Comparison of ENCODE assay signal across 30 cellular contexts in genomic region chr14:56760164-56760914, GRCh38. TPM values are rescaled to one million over a fixed set of nuclear protein-coding genes. Genes with fewer than 3 reads are reported as not detected.
DNase-seq lines count a peak whose midpoint lies in the region; ATAC-seq and TF ChIP-seq lines count a peak whose summit lies in the region.
"Had no signal": no experiment of that assay in that cellular context is flagged by ENCODE, and none has a peak within 500 bp of the region (broad histone marks: within the 10 kb centered on the region; RNA-seq: fewer than 3 reads in every experiment).

No MANE protein-coding gene starts in this region.

- no peak for TF ChIP-seq POLR2A in NB4 (IDR thresholded peaks at IDR 0.05; ENCODE audit: extremely low read depth, insufficient read length)

- H3K27me3 Mint-ChIP-seq in glutamatergic neuron (ENCODE audit: unreplicated experiment) = no peaks in the 10 kb centered on the region
- peaks cover 22% of the 10 kb centered on the region for H3K27me3 Mint-ChIP-seq in mesothelial cell of epicardium (ENCODE audit: low read depth)

- no peaks in the 10 kb centered on the region for H3K36me3 Mint-ChIP-seq in glutamatergic neuron (ENCODE audit: unreplicated experiment)
- H3K36me3 Mint-ChIP-seq in mesothelial cell of epicardium = no peaks in the 10 kb centered on the region
- H3K36me3 Mint-ChIP-seq: activated naive CD8-positive, alpha-beta T cell treated with anti-CD3 and anti-CD28 coated beads, Interleukin-2, amount 10 ng/mL, durations not matched to agents 7 days and 5 days had no signal

- TF ChIP-seq CTCF in NB4 (IDR thresholded peaks at IDR 0.05; ENCODE audit: low read depth, low read length) = no peak
- TF ChIP-seq CTCF in glutamatergic neuron (IDR thresholded peaks at IDR 0.05; ENCODE audit: partially characterized antibody, unreplicated experiment) = no peak
- no peak for TF ChIP-seq CTCF in mesothelial cell of epicardium (IDR thresholded peaks at IDR 0.05; ENCODE audit: unreplicated experiment)

- H3K9me3 Mint-ChIP-seq in glutamatergic neuron (ENCODE audit: unreplicated experiment) (no peaks in the 10 kb centered on the region), mesothelial cell of epicardium (no peaks in the 10 kb centered on the region)
- H3K9me3 Mint-ChIP-seq: activated naive CD8-positive, alpha-beta T cell treated with anti-CD3 and anti-CD28 coated beads, Interleukin-2, amount 10 ng/mL, durations not matched to agents 7 days and 5 days; central memory CD8-positive, alpha-beta T cell had no signal

- H3K27ac Mint-ChIP-seq in glutamatergic neuron (ENCODE audit: unreplicated experiment) (peak overlapping the region; percentile 26), mesothelial cell of epicardium (no peak overlapping the region)
- H3K27ac Mint-ChIP-seq: activated CD8-positive, alpha-beta T cell treated with anti-CD3 and anti-CD28 coated beads, Interleukin-2, amount 10 ng/mL, durations not matched to agents 7 days and 5 days; activated naive CD8-positive, alpha-beta T cell treated with anti-CD3 and anti-CD28 coated beads, Interleukin-2, amount 10 ng/mL, durations not matched to agents 7 days and 5 days; T-helper 17 cell had no signal

- H3K4me3 ChIP-seq in NB4 (ENCODE audit: low read depth, low read length) = no peak overlapping the region
- H3K4me3 ChIP-seq: right lobe of liver, upper lobe of left lung had no signal

- no peak overlapping the region for H3K4me3 Mint-ChIP-seq in glutamatergic neuron (ENCODE audit: unreplicated experiment)
- H3K4me3 Mint-ChIP-seq in mesothelial cell of epicardium = no peak overlapping the region
- H3K4me3 Mint-ChIP-seq: activated CD8-positive, alpha-beta T cell treated with anti-CD3 and anti-CD28 coated beads, Interleukin-2, amount 10 ng/mL, durations not matched to agents 7 days and 5 days; activated naive CD8-positive, alpha-beta T cell treated with anti-CD3 and anti-CD28 coated beads, Interleukin-2, amount 10 ng/mL, durations not matched to agents 7 days and 5 days; central memory CD8-positive, alpha-beta T cell; T-helper 17 cell had no signal

- peaks cover 9% of the 10 kb centered on the region for H3K4me1 Mint-ChIP-seq in glutamatergic neuron (ENCODE audit: low read depth, unreplicated experiment)
- no peaks in the 10 kb centered on the region for H3K4me1 Mint-ChIP-seq in mesothelial cell of epicardium
- H3K4me1 Mint-ChIP-seq: activated naive CD8-positive, alpha-beta T cell treated with anti-CD3 and anti-CD28 coated beads, Interleukin-2, amount 10 ng/mL, durations not matched to agents 7 days and 5 days; central memory CD8-positive, alpha-beta T cell; T-helper 17 cell had no signal

- ATAC-seq in HG02840 (IDR thresholded peaks at IDR 0.05; ENCODE audit: low FRiP score, unreplicated experiment) = no peak
- ATAC-seq in GM18858 (IDR thresholded peaks at IDR 0.05; ENCODE audit: unreplicated experiment) = no peak
- ATAC-seq: activated CD8-positive, alpha-beta T cell treated with anti-CD3 and anti-CD28 coated beads, Interleukin-2, amount 10 ng/mL, durations not matched to agents 7 days and 5 days; left ventricle myocardium superior; right lobe of liver; T-helper 17 cell had no signal

- DNase-seq in NCI-H524 (lab: John Stamatoyannopoulos, UW) = peak; percentile 40 to 60
- no peak for DNase-seq in NCI-H524 treated with DMSO at 0.1 percent for 48 hours (lab: John Stamatoyannopoulos, UW)
- peak; percentile 11 for DNase-seq in NB4 (ENCODE audit: low read depth)
- peak; percentile 19 for DNase-seq in NOMO-1 treated with dmso at 0.1 percent for 144 hours (lab: John Stamatoyannopoulos, UW; ENCODE audit: unreplicated experiment)
- DNase-seq in glutamatergic neuron = no peak
- DNase-seq in mesothelial cell of epicardium (ENCODE audit: low spot score in 2 of 2, unreplicated experiment in 2 of 2) = no peak
- DNase-seq: ACHN; activated CD4-positive, alpha-beta T cell treated with anti-CD3 and anti-CD28 coated beads for 1 hour; activated CD8-positive, alpha-beta T cell treated with anti-CD3 and anti-CD28 coated beads, Interleukin-2, amount 10 ng/mL, durations not matched to agents 7 days and 5 days; activated naive CD8-positive, alpha-beta T cell treated with anti-CD3 and anti-CD28 coated beads, Interleukin-2, amount 10 ng/mL, durations not matched to agents 7 days and 5 days; BE2C; DMS79; GF-D8; Karpas-422; left ventricle myocardium superior; NCI-H1092; NCI-H2029 treated with DMSO at 0.1 percent for 48 hours; NCI-H526; right lobe of liver; SK-N-SH; stimulated activated CD4-positive, alpha-beta T cell treated with anti-CD3 and anti-CD28 coated beads, Interleukin-2, amount 100 ng/mL, for 48 hours; T-helper 17 cell had no signal

RNA-seq across cellular contexts. Expression of gene OTX2, which starts 49.9 kb away (rescaled TPM):
- total RNA-seq in glutamatergic neuron (ENCODE audit: unreplicated experiment) (18.8 TPM), mesothelial cell of epicardium (0.27 TPM in 1 of 3 replicates, not detected in the others)
- total RNA-seq: activated CD8-positive, alpha-beta T cell treated with anti-CD3 and anti-CD28 coated beads, Interleukin-2, amount 10 ng/mL, durations not matched to agents 7 days and 5 days; activated naive CD8-positive, alpha-beta T cell treated with anti-CD3 and anti-CD28 coated beads, Interleukin-2, amount 10 ng/mL, durations not matched to agents 7 days and 5 days; dermis microvascular lymphatic vessel endothelial cell; left ventricle myocardium superior; mesenteric fat pad; OCI-LY7; posterior vena cava; right lobe of liver; T-helper 17 cell; upper lobe of left lung had no signal

Comparison
In these comparisons a context has a peak if more than half of its experiments do, and no peak if none do; other contexts are left out.
1. DNase-seq: peak in NCI-H524 (2 of 2), NB4 (single experiment) and NOMO-1 treated with dmso at 0.1 percent for 144 hours (single experiment); none in NCI-H524 treated with DMSO at 0.1 percent for 48 hours (single experiment), glutamatergic neuron (single experiment) and mesothelial cell of epicardium (0 of 2).
2. RNA of gene OTX2, which starts 49.9 kb away (total RNA-seq): 18.8 TPM in glutamatergic neuron (single experiment); 0.27 TPM in mesothelial cell of epicardium; every median in the first group is over 10 times any median in the second.